ENCODE assay signal across 8 cellular contexts in the genomic region with DNA sequence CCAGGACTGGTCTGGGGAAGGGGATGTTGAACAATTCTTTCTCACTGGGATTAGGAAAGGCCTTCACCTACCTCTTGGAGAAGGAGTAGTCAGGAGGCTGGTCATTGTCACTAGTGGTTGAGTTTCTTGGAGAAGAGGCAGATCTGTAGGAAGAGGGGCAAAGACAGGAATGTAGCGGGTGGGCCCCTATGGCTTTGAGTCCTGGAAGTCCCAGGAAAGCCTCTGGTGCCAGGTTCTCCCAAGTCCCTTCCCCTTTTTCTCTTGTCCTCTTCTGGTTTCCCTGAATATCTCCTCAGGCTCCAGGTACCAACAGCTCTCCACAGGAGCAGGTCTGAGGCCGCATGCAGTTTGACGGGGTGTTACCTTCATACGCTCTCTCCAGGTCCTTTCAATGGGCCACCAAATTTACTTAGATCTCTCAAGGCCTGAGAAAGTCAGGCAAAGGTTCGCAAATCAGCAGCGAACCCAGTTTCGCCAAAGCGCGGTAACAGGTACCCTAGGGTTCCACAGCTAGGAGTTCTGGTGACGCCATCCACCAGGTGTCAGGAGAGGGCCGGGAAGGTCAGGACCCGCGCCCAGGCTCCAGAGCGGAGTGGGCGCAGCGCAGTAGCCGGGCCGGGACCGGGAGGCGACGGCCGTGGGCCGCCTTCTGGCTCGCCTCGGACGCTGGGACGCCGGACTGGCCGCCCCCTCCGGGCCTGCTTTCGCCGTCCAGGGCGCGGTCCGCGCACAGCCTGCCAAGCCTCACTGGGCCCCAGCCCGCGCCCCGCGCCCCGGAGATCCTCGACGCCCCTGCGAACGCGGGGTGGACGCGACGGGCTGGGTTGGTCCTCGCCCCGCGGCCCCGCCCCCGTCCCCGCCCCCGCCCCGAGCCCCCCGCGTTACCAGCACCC. TPM values are rescaled to one million over a fixed set of nuclear protein-coding genes. Genes with fewer than 3 reads are reported as not detected.
DNase-seq lines count a peak whose midpoint lies in the region; ATAC-seq and TF ChIP-seq lines count a peak whose summit lies in the region.

No MANE protein-coding gene starts in this region.

- peak overlapping the region; percentile 84 for H3K9ac ChIP-seq in Loucy (ENCODE audit: low read depth, low read length, poor library complexity, severe bottlenecking)

- H3K27ac ChIP-seq in muscle layer of duodenum (ENCODE audit: low read length) = peak overlapping the region; percentile 70

- intact Hi-C loops in activated CD4-positive, alpha-beta memory T cell treated with anti-CD3 and anti-CD28 coated beads for 36 hours (cut with micrococcal nuclease) = loop anchor here (1.0 to 10.0 kb wide), 3 partner anchors 53 to 265 kb away; no protein-coding TSS in a partner anchor

- no peak overlapping the region for H3K27ac Mint-ChIP-seq in activated CD4-positive, alpha-beta memory T cell treated with anti-CD3 and anti-CD28 coated beads for 36 hours
- H3K27ac Mint-ChIP-seq in endothelial cell (ENCODE audit: unreplicated experiment) = peak overlapping the region; percentile 98
- H3K27ac Mint-ChIP-seq in stimulated activated naive CD8-positive, alpha-beta T cell treated with anti-CD3 and anti-CD28 coated beads, Interleukin-15, amount 100 ng/mL, for 72 hours = peak overlapping the region in 1 of 2 donors; percentile 44

- H3K4me1 ChIP-seq in Loucy (ENCODE audit: insufficient read depth, low read length, poor library complexity, severe bottlenecking) = peaks cover 46% of the 10 kb centered on the region
- no peaks in the 10 kb centered on the region for H3K4me1 ChIP-seq in muscle layer of duodenum (ENCODE audit: control insufficient read depth in 1 of 2, insufficient read depth in 2 of 2, low read length in 2 of 2)

- ATAC-seq in GM21529 (IDR thresholded peaks at IDR 0.05; ENCODE audit: unreplicated experiment) (peak; percentile 36), HG02973 (IDR thresholded peaks at IDR 0.05; ENCODE audit: unreplicated experiment) (no peak)
- ATAC-seq in stimulated activated naive CD8-positive, alpha-beta T cell treated with anti-CD3 and anti-CD28 coated beads, Interleukin-15, amount 100 ng/mL, for 72 hours = peak; percentile 72

- peaks cover 27% of the 10 kb centered on the region for H3K4me1 Mint-ChIP-seq in activated CD4-positive, alpha-beta memory T cell treated with anti-CD3 and anti-CD28 coated beads for 36 hours (ENCODE audit: low read depth)
- H3K4me1 Mint-ChIP-seq in endothelial cell (ENCODE audit: unreplicated experiment) = peaks cover 41% of the 10 kb centered on the region
- H3K4me1 Mint-ChIP-seq in stimulated activated naive CD8-positive, alpha-beta T cell treated with anti-CD3 and anti-CD28 coated beads, Interleukin-15, amount 100 ng/mL, for 72 hours = peaks cover 38% of the 10 kb centered on the region

- peaks cover 5% of the 10 kb centered on the region for H4K20me1 ChIP-seq in Loucy (ENCODE audit: insufficient read depth, low read length, poor library complexity, severe bottlenecking)

- no peaks in the 10 kb centered on the region for H3F3A ChIP-seq in Loucy (ENCODE audit: low read depth)

- H3K27me3 Mint-ChIP-seq in activated CD4-positive, alpha-beta memory T cell treated with anti-CD3 and anti-CD28 coated beads for 36 hours = peaks cover 10% of the 10 kb centered on the region
- peaks cover 5% of the 10 kb centered on the region for H3K27me3 Mint-ChIP-seq in endothelial cell (ENCODE audit: unreplicated experiment)
- H3K27me3 Mint-ChIP-seq in stimulated activated naive CD8-positive, alpha-beta T cell treated with anti-CD3 and anti-CD28 coated beads, Interleukin-15, amount 100 ng/mL, for 72 hours = peaks cover 23% of the 10 kb centered on the region

- H3K9me3 Mint-ChIP-seq in activated CD4-positive, alpha-beta memory T cell treated with anti-CD3 and anti-CD28 coated beads for 36 hours = no peaks in the 10 kb centered on the region
- H3K9me3 Mint-ChIP-seq in endothelial cell (ENCODE audit: unreplicated experiment) = no peaks in the 10 kb centered on the region
- H3K9me3 Mint-ChIP-seq in stimulated activated naive CD8-positive, alpha-beta T cell treated with anti-CD3 and anti-CD28 coated beads, Interleukin-15, amount 100 ng/mL, for 72 hours = no peaks in the 10 kb centered on the region

- H2AFZ ChIP-seq in Loucy (ENCODE audit: low read length) = peak overlapping the region; percentile 79

- peak overlapping the region; percentile 60 for H3K4me3 Mint-ChIP-seq in activated CD4-positive, alpha-beta memory T cell treated with anti-CD3 and anti-CD28 coated beads for 36 hours
- H3K4me3 Mint-ChIP-seq in endothelial cell (ENCODE audit: unreplicated experiment) = peak overlapping the region; percentile 96
- peak overlapping the region; percentile 77 to 81 for H3K4me3 Mint-ChIP-seq in stimulated activated naive CD8-positive, alpha-beta T cell treated with anti-CD3 and anti-CD28 coated beads, Interleukin-15, amount 100 ng/mL, for 72 hours

- H3K27me3 ChIP-seq in Loucy (ENCODE audit: insufficient read depth, low read length, poor library complexity, severe bottlenecking) (no peaks in the 10 kb centered on the region), muscle layer of duodenum (ENCODE audit: low read depth, low read length) (no peaks in the 10 kb centered on the region)

- POLR2A ChIA-PET in activated CD4-positive, alpha-beta memory T cell treated with anti-CD3 and anti-CD28 coated beads for 36 hours (lab: Charles Lee) = interaction anchor here (0.8 kb wide), 1 partner anchor 72 kb away, joined by 4 read pairs; no protein-coding TSS in a partner anchor

- H3K4me2 ChIP-seq in Loucy (ENCODE audit: low read depth, low read length, poor library complexity, severe bottlenecking) = peak overlapping the region; percentile 99

- peak; percentile 32 for DNase-seq in COLO668 (lab: John Stamatoyannopoulos, UW; ENCODE audit: unreplicated experiment)
- DNase-seq in activated CD4-positive, alpha-beta memory T cell treated with anti-CD3 and anti-CD28 coated beads for 36 hours = peak; percentile 76
- DNase-seq in endothelial cell (ENCODE audit: low spot score) = peak; percentile 75
- peak; percentile 43 to 52 for DNase-seq in stimulated activated naive CD8-positive, alpha-beta T cell treated with anti-CD3 and anti-CD28 coated beads, Interleukin-15, amount 100 ng/mL, for 72 hours

- no peaks in the 10 kb centered on the region for H3K36me3 ChIP-seq in Loucy (ENCODE audit: insufficient read depth, low read length)
- H3K36me3 ChIP-seq in muscle layer of duodenum (ENCODE audit: control insufficient read depth in 1 of 2, insufficient read depth in 2 of 2, low read length in 2 of 2) = no peaks in the 10 kb centered on the region

- H3K79me2 ChIP-seq in Loucy (ENCODE audit: insufficient read depth, low read length) = peaks cover 50% of the 10 kb centered on the region

- H3K36me3 Mint-ChIP-seq in activated CD4-positive, alpha-beta memory T cell treated with anti-CD3 and anti-CD28 coated beads for 36 hours = no peaks in the 10 kb centered on the region
- H3K36me3 Mint-ChIP-seq in endothelial cell (ENCODE audit: low read depth, unreplicated experiment) = peaks cover 28% of the 10 kb centered on the region

- TF ChIP-seq CTCF in Loucy (conservative IDR thresholded peaks at IDR 0.05; ENCODE audit: low read length) (peak; percentile 63), endothelial cell (IDR thresholded peaks at IDR 0.05; ENCODE audit: unreplicated experiment) (peak; percentile 44)

- peak overlapping the region; percentile 90 for H3K4me3 ChIP-seq in Loucy (ENCODE audit: low read length, poor library complexity, severe bottlenecking)
- peak overlapping the region; percentile 59 to 82 for H3K4me3 ChIP-seq in muscle layer of duodenum (ENCODE audit: low read depth in 1 of 2, low read length in 2 of 2)

- H3K9me3 ChIP-seq in Loucy (ENCODE audit: insufficient read depth, low read depth, low read length) (no peaks in the 10 kb centered on the region), muscle layer of duodenum (ENCODE audit: control insufficient read depth in 1 of 2, low read length in 2 of 2) (no peaks in the 10 kb centered on the region)

- no peaks in the 10 kb centered on the region for H3K9me2 ChIP-seq in Loucy (replicated peaks; ENCODE audit: low read depth, low read length)

- CTCF ChIA-PET in activated CD4-positive, alpha-beta memory T cell treated with anti-CD3 and anti-CD28 coated beads for 36 hours (lab: Charles Lee) = interaction anchor here (0.6 to 6.2 kb wide), 10 partner anchors 8 to 128 kb away, joined by 3 to 118 read pairs (median 4); a partner anchor contains a TSS

RNA-seq across cellular contexts. Expression of a gene that starts 0.8 kb away (rescaled TPM):
- under 1 TPM; 0.55 to 0.73 TPM for total RNA-seq in activated CD4-positive, alpha-beta memory T cell treated with anti-CD3 and anti-CD28 coated beads for 36 hours
- 167 TPM for total RNA-seq in endothelial cell (ENCODE audit: unreplicated experiment)

RNA-seq across cellular contexts. Expression of a gene that starts 30.8 kb away (rescaled TPM):
- total RNA-seq in activated CD4-positive, alpha-beta memory T cell treated with anti-CD3 and anti-CD28 coated beads for 36 hours = 100 to 1,000 TPM; 106 to 119 TPM
- total RNA-seq in endothelial cell (ENCODE audit: unreplicated experiment) = 28.1 TPM

RNA-seq across cellular contexts. Expression of a gene that starts 51.6 kb away (rescaled TPM):
- 10 to 100 TPM; 12.1 to 12.4 TPM for total RNA-seq in activated CD4-positive, alpha-beta memory T cell treated with anti-CD3 and anti-CD28 coated beads for 36 hours
- total RNA-seq in endothelial cell (ENCODE audit: unreplicated experiment) = 10.8 TPM

RNA-seq across cellular contexts. Expression of a gene that starts 54.6 kb away (rescaled TPM):
- 10 to 100 TPM; 59.1 to 64.6 TPM for total RNA-seq in activated CD4-positive, alpha-beta memory T cell treated with anti-CD3 and anti-CD28 coated beads for 36 hours
- total RNA-seq in endothelial cell (ENCODE audit: unreplicated experiment) = not detected

Comparison
In these comparisons a context has a peak if more than half of its experiments do, and no peak if none do; other contexts are left out.
1. RNA of a gene that starts 0.8 kb away (total RNA-seq): 167 TPM in endothelial cell (single experiment); 0.55 to 0.73 TPM in activated CD4-positive, alpha-beta memory T cell treated with anti-CD3 and anti-CD28 coated beads for 36 hours; every median in the first group is over 10 times any median in the second.
2. Peak in every context shown above with its lines, with median percentiles within 50 percentile points of each other: DNase-seq and H3K4me3 Mint-ChIP-seq.